29 cellular contexts compared by ENCODE assay signal in the genomic region with DNA sequence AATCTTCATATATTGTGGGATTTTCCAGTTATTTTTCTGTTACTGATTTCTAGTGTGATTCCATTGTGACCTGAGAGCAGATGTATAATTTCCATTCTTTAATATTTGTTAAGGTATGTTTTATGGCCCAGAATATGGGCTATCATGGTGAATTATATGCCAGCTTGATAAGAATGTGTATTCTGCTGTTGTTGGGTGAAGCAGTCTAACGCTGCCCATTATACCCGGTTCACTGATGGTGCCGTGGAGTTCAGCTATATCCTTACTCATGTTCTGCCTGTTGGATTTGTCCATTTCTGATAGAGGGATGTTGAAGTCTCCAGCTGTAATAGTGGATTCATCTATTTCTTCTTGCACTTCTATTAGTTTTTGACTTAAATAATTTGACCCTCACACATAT.
"Had no signal": no experiment of that assay in that cellular context is flagged by ENCODE, and none has a peak within 500 bp of the region (broad histone marks: within the 10 kb centered on the region; RNA-seq: fewer than 3 reads in every experiment).

No MANE protein-coding gene starts in this region.

- H3K27ac Mint-ChIP-seq: stimulated activated effector memory CD8-positive, alpha-beta T cell treated with anti-CD3 and anti-CD28 coated beads, Interleukin-12 subunit alpha, Interleukin-12 subunit beta, amount 100 ng/mL, for 72 hours; stimulated activated memory B cell treated with anti-CD40 and anti-IgM and Interleukin-4, amounts not matched to agents 10 μg/mL and 1 μg/mL and 100 μg/mL, for 72 hours; stimulated activated naive B cell treated with anti-CD40 and anti-IgM and Interleukin-4, amounts not matched to agents 10 μg/mL and 1 μg/mL and 100 μg/mL, for 72 hours; stimulated activated naive CD8-positive, alpha-beta T cell treated with anti-CD3 and anti-CD28 coated beads, Interleukin-15, amount 100 ng/mL, for 72 hours; stimulated activated naive CD8-positive, alpha-beta T cell treated with anti-CD3 and anti-CD28 coated beads, Interleukin-15, Interleukin-2, amounts not matched to agents 100 ng/mL and 50 ng/mL, for 24 hours; type B pancreatic cell had no signal

- H3K27me3 Mint-ChIP-seq: stimulated activated memory B cell treated with anti-CD40 and anti-IgM and Interleukin-4, amounts not matched to agents 10 μg/mL and 1 μg/mL and 100 μg/mL, for 72 hours; stimulated activated naive B cell treated with anti-CD40 and anti-IgM and Interleukin-4, amounts not matched to agents 10 μg/mL and 1 μg/mL and 100 μg/mL, for 72 hours; stimulated activated naive CD8-positive, alpha-beta T cell treated with anti-CD3 and anti-CD28 coated beads, Interleukin-15, amount 100 ng/mL, for 72 hours; stimulated activated naive CD8-positive, alpha-beta T cell treated with anti-CD3 and anti-CD28 coated beads, Interleukin-15, Interleukin-2, amounts not matched to agents 100 ng/mL and 50 ng/mL, for 24 hours; type B pancreatic cell had no signal

- H3K9me3 ChIP-seq: stomach, suprapubic skin, testis, thoracic aorta, thyroid gland, tibial artery, tibial nerve, transverse colon, upper lobe of left lung, upper lobe of right lung, uterus, vagina had no signal

- H3K27me3 ChIP-seq: stomach, suprapubic skin, testis, thyroid gland, tibial artery, tibial nerve, transverse colon, upper lobe of left lung, upper lobe of right lung, uterus, vagina had no signal

- H3K4me1 Mint-ChIP-seq: stimulated activated memory B cell treated with anti-CD40 and anti-IgM and Interleukin-4, amounts not matched to agents 10 μg/mL and 1 μg/mL and 100 μg/mL, for 72 hours; stimulated activated naive B cell treated with anti-CD40 and anti-IgM and Interleukin-4, amounts not matched to agents 10 μg/mL and 1 μg/mL and 100 μg/mL, for 72 hours; stimulated activated naive CD8-positive, alpha-beta T cell treated with anti-CD3 and anti-CD28 coated beads, Interleukin-15, amount 100 ng/mL, for 72 hours had no signal

- DNase-seq: stimulated activated CD4-positive, alpha-beta T cell treated with anti-CD3 and anti-CD28 coated beads, Interleukin-2, amount 100 ng/mL, for 48 hours; stimulated activated CD4-positive, alpha-beta T cell treated with anti-CD3 and anti-CD28 coated beads, Interleukin-4, amount 100 ng/mL, for 1 hour; stimulated activated CD4-positive, alpha-beta T cell treated with anti-CD3 and anti-CD28 coated beads, Interleukin-4, amount 100 ng/mL, for 24 hours; stimulated activated CD4-positive, alpha-beta T cell treated with anti-CD3 and anti-CD28 coated beads, Interleukin-4, amount 100 ng/mL, for 4 hours; stimulated activated CD8-positive, alpha-beta memory T cell treated with anti-CD3 and anti-CD28 coated beads, Interleukin-4, amount 100 ng/mL, for 48 hours; stimulated activated naive B cell treated with anti-CD40 and anti-IgM and Interleukin-4, amounts not matched to agents 10 μg/mL and 1 μg/mL and 100 μg/mL, for 72 hours; stimulated activated naive CD4-positive, alpha-beta T cell; stimulated activated naive CD4-positive, alpha-beta T cell treated with Interleukin-2 at 50 U/mL for 16 hours; stimulated activated naive CD8-positive, alpha-beta T cell treated with anti-CD3 and anti-CD28 coated beads, Interleukin-15, amount 100 ng/mL, for 72 hours; stimulated activated naive CD8-positive, alpha-beta T cell treated with anti-CD3 and anti-CD28 coated beads, Interleukin-15, Interleukin-2, amounts not matched to agents 100 U/mL and 50 U/mL, for 24 hours; stomach; substantia nigra; testis; thyroid gland; tibial artery; transverse colon; trophoblast cell; upper lobe of left lung; upper lobe of right lung; uterus had no signal

- H3K4me3 Mint-ChIP-seq: stimulated activated effector memory CD8-positive, alpha-beta T cell treated with anti-CD3 and anti-CD28 coated beads, Interleukin-12 subunit alpha, Interleukin-12 subunit beta, amount 100 ng/mL, for 72 hours; stimulated activated memory B cell treated with anti-CD40 and anti-IgM and Interleukin-4, amounts not matched to agents 10 μg/mL and 1 μg/mL and 100 μg/mL, for 72 hours; stimulated activated naive B cell treated with anti-CD40 and anti-IgM and Interleukin-4, amounts not matched to agents 10 μg/mL and 1 μg/mL and 100 μg/mL, for 72 hours; stimulated activated naive CD8-positive, alpha-beta T cell treated with anti-CD3 and anti-CD28 coated beads, Interleukin-15, amount 100 ng/mL, for 72 hours; stimulated activated naive CD8-positive, alpha-beta T cell treated with anti-CD3 and anti-CD28 coated beads, Interleukin-15, Interleukin-2, amounts not matched to agents 100 ng/mL and 50 ng/mL, for 24 hours; type B pancreatic cell had no signal

- ATAC-seq: stimulated activated effector memory CD8-positive, alpha-beta T cell treated with anti-CD3 and anti-CD28 coated beads, Interleukin-12 subunit alpha, Interleukin-12 subunit beta, amount 100 ng/mL, for 72 hours; stimulated activated memory B cell treated with anti-CD40 and anti-IgM and Interleukin-4, amounts not matched to agents 10 μg/mL and 1 μg/mL and 100 μg/mL, for 72 hours; stimulated activated naive B cell treated with anti-CD40 and anti-IgM and Interleukin-4, amounts not matched to agents 10 μg/mL and 1 μg/mL and 100 μg/mL, for 72 hours; stimulated activated naive CD8-positive, alpha-beta T cell treated with anti-CD3 and anti-CD28 coated beads, Interleukin-15, amount 100 ng/mL, for 72 hours; stimulated activated naive CD8-positive, alpha-beta T cell treated with anti-CD3 and anti-CD28 coated beads, Interleukin-15, Interleukin-2, amounts not matched to agents 100 U/mL and 50 U/mL, for 24 hours; upper lobe of right lung had no signal

- H3K4me3 ChIP-seq: stomach, suprapubic skin, testis, thoracic aorta, thyroid gland, tibial artery, tibial nerve, transverse colon, upper lobe of left lung, upper lobe of right lung, uterus, vagina had no signal

- FAIRE-seq: urothelium cell line had no signal

- H3K27ac ChIP-seq: stomach, suprapubic skin, testis, thoracic aorta, thyroid gland, tibial artery, tibial nerve, transverse colon, upper lobe of left lung, upper lobe of right lung, uterus, vagina had no signal

- H3K36me3 ChIP-seq: uterus had no signal

- H3K9me3 Mint-ChIP-seq: stimulated activated effector memory CD8-positive, alpha-beta T cell treated with anti-CD3 and anti-CD28 coated beads, Interleukin-12 subunit alpha, Interleukin-12 subunit beta, amount 100 ng/mL, for 72 hours; stimulated activated naive CD8-positive, alpha-beta T cell treated with anti-CD3 and anti-CD28 coated beads, Interleukin-15, amount 100 ng/mL, for 72 hours; stimulated activated naive CD8-positive, alpha-beta T cell treated with anti-CD3 and anti-CD28 coated beads, Interleukin-15, Interleukin-2, amounts not matched to agents 100 ng/mL and 50 ng/mL, for 24 hours; type B pancreatic cell had no signal

- H3K4me1 ChIP-seq: stomach, suprapubic skin, testis, tibial artery, tibial nerve, upper lobe of left lung, upper lobe of right lung, uterus, vagina had no signal
